Comparison of ENCODE assay signal across 28 cellular contexts in genomic region chr20:1075564-1075963, GRCh38. TPM values are rescaled to one million over a fixed set of nuclear protein-coding genes. Genes with fewer than 3 reads are reported as not detected.
A peak's percentile ranks its signal among the peaks of the same experiment; 100 is the strongest.
DNase-seq lines count a peak whose midpoint lies in the region; ATAC-seq and TF ChIP-seq lines count a peak whose summit lies in the region.
"Had no signal": no experiment of that assay in that cellular context is flagged by ENCODE, and none has a peak within 500 bp of the region (broad histone marks: within the 10 kb centered on the region; RNA-seq: fewer than 3 reads in every experiment).

No MANE protein-coding gene starts in this region.

- H3K9me3 Mint-ChIP-seq in activated naive CD8-positive, alpha-beta T cell treated with anti-CD3 and anti-CD28 coated beads, Interleukin-2, amount 50 U/mL, for 24 hours = no peaks in the 10 kb centered on the region
- H3K9me3 Mint-ChIP-seq in activated naive CD8-positive, alpha-beta T cell treated with anti-CD3 and anti-CD28 coated beads for 36 hours = no peaks in the 10 kb centered on the region
- H3K9me3 Mint-ChIP-seq in activated CD8-positive, alpha-beta T cell treated with anti-CD3 and anti-CD28 coated beads for 36 hours = no peaks in the 10 kb centered on the region
- H3K9me3 Mint-ChIP-seq: activated CD4-positive, alpha-beta memory T cell treated with anti-CD3 and anti-CD28 coated beads for 36 hours had no signal

- H3K4me3 ChIP-seq in upper lobe of left lung = no peak overlapping the region
- H3K4me3 ChIP-seq: GM23248, hepatocyte, ovary, SJCRH30, testis had no signal

- no peak for TF ChIP-seq POLR2A in upper lobe of left lung (IDR thresholded peaks at IDR 0.05)

- intact Hi-C loops in activated CD8-positive, alpha-beta T cell treated with anti-CD3 and anti-CD28 coated beads for 36 hours (cut with micrococcal nuclease) = no loop called here

- CTCF ChIA-PET in activated CD8-positive, alpha-beta T cell treated with anti-CD3 and anti-CD28 coated beads for 36 hours (lab: Charles Lee) = no interaction called here

- no peaks in the 10 kb centered on the region for H3K27me3 Mint-ChIP-seq in activated naive CD8-positive, alpha-beta T cell treated with anti-CD3 and anti-CD28 coated beads, Interleukin-2, amount 50 U/mL, for 24 hours
- no peaks in the 10 kb centered on the region for H3K27me3 Mint-ChIP-seq in activated naive CD8-positive, alpha-beta T cell treated with anti-CD3 and anti-CD28 coated beads for 36 hours
- peaks cover 1% of the 10 kb centered on the region for H3K27me3 Mint-ChIP-seq in activated CD8-positive, alpha-beta T cell treated with anti-CD3 and anti-CD28 coated beads for 36 hours
- H3K27me3 Mint-ChIP-seq: activated CD4-positive, alpha-beta memory T cell treated with anti-CD3 and anti-CD28 coated beads for 36 hours had no signal

- no peaks in the 10 kb centered on the region for H3K4me1 Mint-ChIP-seq in activated naive CD8-positive, alpha-beta T cell treated with anti-CD3 and anti-CD28 coated beads, Interleukin-2, amount 50 U/mL, for 24 hours
- H3K4me1 Mint-ChIP-seq in activated naive CD8-positive, alpha-beta T cell treated with anti-CD3 and anti-CD28 coated beads for 36 hours = peaks cover 2% of the 10 kb centered on the region
- H3K4me1 Mint-ChIP-seq in activated CD8-positive, alpha-beta T cell treated with anti-CD3 and anti-CD28 coated beads for 36 hours (ENCODE audit: low read depth) = no peaks in the 10 kb centered on the region
- H3K4me1 Mint-ChIP-seq: naive thymus-derived CD4-positive, alpha-beta T cell had no signal

- H3K27ac Mint-ChIP-seq in activated naive CD8-positive, alpha-beta T cell treated with anti-CD3 and anti-CD28 coated beads, Interleukin-2, amount 50 U/mL, for 24 hours = no peak overlapping the region
- H3K27ac Mint-ChIP-seq in activated naive CD8-positive, alpha-beta T cell treated with anti-CD3 and anti-CD28 coated beads for 36 hours = no peak overlapping the region
- H3K27ac Mint-ChIP-seq in activated CD8-positive, alpha-beta T cell treated with anti-CD3 and anti-CD28 coated beads for 36 hours = no peak overlapping the region
- H3K27ac Mint-ChIP-seq: activated CD4-positive, alpha-beta memory T cell treated with anti-CD3 and anti-CD28 coated beads for 36 hours; activated naive CD4-positive, alpha-beta T cell treated with anti-CD3 and anti-CD28 coated beads for 36 hours; naive thymus-derived CD4-positive, alpha-beta T cell had no signal

- 69 to 83% methylated on average over 3 of the region's 3 CpGs for WGBS in upper lobe of left lung, 2 donors

- ATAC-seq in activated naive CD8-positive, alpha-beta T cell treated with anti-CD3 and anti-CD28 coated beads, Interleukin-2, amount 50 U/mL, for 24 hours = peak; percentile 59
- ATAC-seq in HG02610 (IDR thresholded peaks at IDR 0.05; ENCODE audit: unreplicated experiment) (peak; percentile 63), upper lobe of left lung (ENCODE audit: low FRiP score in 2 of 2) (peak; percentile 40 to 67)
- no peak for ATAC-seq in activated CD8-positive, alpha-beta T cell treated with anti-CD3 and anti-CD28 coated beads for 36 hours
- ATAC-seq: naive thymus-derived CD4-positive, alpha-beta T cell; PC-3; right cardiac atrium had no signal

- H3K27ac ChIP-seq in upper lobe of left lung = no peak overlapping the region
- H3K27ac ChIP-seq: GM23248, hepatocyte, ovary, SJCRH30, testis, VCaP had no signal

- no peaks in the 10 kb centered on the region for H3K36me3 ChIP-seq in upper lobe of left lung
- H3K36me3 ChIP-seq: ovary, SJCRH30 had no signal

- DNase-seq in activated naive CD8-positive, alpha-beta T cell treated with anti-CD3 and anti-CD28 coated beads, Interleukin-2, amount 50 U/mL, for 24 hours = no peak
- DNase-seq in activated naive CD8-positive, alpha-beta T cell treated with anti-CD3 and anti-CD28 coated beads for 36 hours = no peak
- DNase-seq in activated CD8-positive, alpha-beta T cell treated with anti-CD3 and anti-CD28 coated beads for 36 hours = peak; percentile 14
- DNase-seq in upper lobe of left lung (no peak), AML-193 (lab: John Stamatoyannopoulos, UW) (no peak), HuH-7 (ENCODE audit: low spot score) (no peak), DMS 273 treated with DMSO at 0.1 percent for 48 hours (lab: John Stamatoyannopoulos, UW) (no peak)
- DNase-seq: activated CD4-positive, alpha-beta memory T cell treated with anti-CD3 and anti-CD28 coated beads for 36 hours; activated naive CD4-positive, alpha-beta T cell treated with anti-CD3 and anti-CD28 coated beads for 36 hours; aorta; C1 segment of cervical spinal cord; caudate nucleus; foreskin melanocyte; GM23248; islet precursor cell; KBM-7; naive thymus-derived CD4-positive, alpha-beta T cell; NCI-H187; NCI-H748 treated with DMSO at 0.1 percent for 48 hours; ovary; PC-3; right cardiac atrium; SJCRH30; T-helper 2 cell; testis had no signal

- H3K4me1 ChIP-seq in upper lobe of left lung = no peaks in the 10 kb centered on the region
- H3K4me1 ChIP-seq: SJCRH30, testis had no signal

- TF ChIP-seq EP300 in upper lobe of left lung (IDR thresholded peaks at IDR 0.05) = no peak

- H3K4me3 Mint-ChIP-seq in activated naive CD8-positive, alpha-beta T cell treated with anti-CD3 and anti-CD28 coated beads, Interleukin-2, amount 50 U/mL, for 24 hours = no peak overlapping the region
- H3K4me3 Mint-ChIP-seq in activated naive CD8-positive, alpha-beta T cell treated with anti-CD3 and anti-CD28 coated beads for 36 hours = no peak overlapping the region
- H3K4me3 Mint-ChIP-seq in activated CD8-positive, alpha-beta T cell treated with anti-CD3 and anti-CD28 coated beads for 36 hours = no peak overlapping the region
- H3K4me3 Mint-ChIP-seq: activated CD4-positive, alpha-beta memory T cell treated with anti-CD3 and anti-CD28 coated beads for 36 hours; activated naive CD4-positive, alpha-beta T cell treated with anti-CD3 and anti-CD28 coated beads for 36 hours; naive thymus-derived CD4-positive, alpha-beta T cell had no signal

- no peaks in the 10 kb centered on the region for H3K9me3 ChIP-seq in upper lobe of left lung
- H3K9me3 ChIP-seq: ovary, SJCRH30, testis had no signal

- POLR2A ChIA-PET in activated CD8-positive, alpha-beta T cell treated with anti-CD3 and anti-CD28 coated beads for 36 hours (lab: Charles Lee) = no interaction called here

- no peak for TF ChIP-seq CTCF in activated CD8-positive, alpha-beta T cell treated with anti-CD3 and anti-CD28 coated beads for 36 hours (IDR thresholded peaks at IDR 0.05)
- no peak for TF ChIP-seq CTCF in upper lobe of left lung (IDR thresholded peaks at IDR 0.05)

- no peaks in the 10 kb centered on the region for H3K27me3 ChIP-seq in upper lobe of left lung
- H3K27me3 ChIP-seq: hepatocyte, ovary, testis had no signal

- peaks cover 2% of the 10 kb centered on the region for H3K36me3 Mint-ChIP-seq in activated naive CD8-positive, alpha-beta T cell treated with anti-CD3 and anti-CD28 coated beads, Interleukin-2, amount 50 U/mL, for 24 hours (ENCODE audit: low read depth)
- H3K36me3 Mint-ChIP-seq in activated naive CD8-positive, alpha-beta T cell treated with anti-CD3 and anti-CD28 coated beads for 36 hours = peaks cover 4% of the 10 kb centered on the region
- H3K36me3 Mint-ChIP-seq in activated CD8-positive, alpha-beta T cell treated with anti-CD3 and anti-CD28 coated beads for 36 hours (ENCODE audit: low read depth) = peaks cover 4% of the 10 kb centered on the region

RNA-seq across cellular contexts. Expression of gene PSMF1, which starts 42.8 kb away (rescaled TPM):
- 100 to 1,000 TPM; 180 to 192 TPM for total RNA-seq in activated naive CD8-positive, alpha-beta T cell treated with anti-CD3 and anti-CD28 coated beads for 36 hours
- total RNA-seq in activated CD8-positive, alpha-beta T cell treated with anti-CD3 and anti-CD28 coated beads for 36 hours = 100 to 1,000 TPM; 150 to 154 TPM
- total RNA-seq in upper lobe of left lung = 100 to 1,000 TPM in 3 of 6 donors, 10 to 100 TPM in 3; 36.7 to 158 (median 105) TPM
